2 cellular contexts compared by ENCODE assay signal in the genomic region with DNA sequence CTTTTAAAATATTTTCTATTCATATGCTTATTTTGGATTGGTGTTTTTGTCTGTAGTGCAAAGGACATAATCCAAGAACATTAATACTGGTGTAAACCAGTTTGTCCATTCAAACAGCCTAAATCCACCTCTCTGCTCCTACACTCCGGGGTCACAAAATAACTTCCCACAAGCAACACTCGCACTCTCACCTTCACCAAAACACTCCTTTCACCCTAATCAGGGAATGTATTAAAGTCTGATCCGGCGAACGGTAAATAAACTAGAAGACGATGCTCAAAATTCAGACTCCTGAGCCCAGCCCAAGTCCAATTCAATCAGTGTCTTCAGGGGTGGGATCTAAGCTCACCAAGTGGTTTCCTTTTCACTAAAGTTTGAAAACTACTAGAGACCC.
TF ChIP-seq lines count a peak whose summit lies in the region.

No MANE protein-coding gene starts in this region.

TF ChIP-seq in IMR-90, 13 proteins besides CTCF, POLR2A, EP300 and RAD21:
- TF ChIP-seq, protein P1, sequence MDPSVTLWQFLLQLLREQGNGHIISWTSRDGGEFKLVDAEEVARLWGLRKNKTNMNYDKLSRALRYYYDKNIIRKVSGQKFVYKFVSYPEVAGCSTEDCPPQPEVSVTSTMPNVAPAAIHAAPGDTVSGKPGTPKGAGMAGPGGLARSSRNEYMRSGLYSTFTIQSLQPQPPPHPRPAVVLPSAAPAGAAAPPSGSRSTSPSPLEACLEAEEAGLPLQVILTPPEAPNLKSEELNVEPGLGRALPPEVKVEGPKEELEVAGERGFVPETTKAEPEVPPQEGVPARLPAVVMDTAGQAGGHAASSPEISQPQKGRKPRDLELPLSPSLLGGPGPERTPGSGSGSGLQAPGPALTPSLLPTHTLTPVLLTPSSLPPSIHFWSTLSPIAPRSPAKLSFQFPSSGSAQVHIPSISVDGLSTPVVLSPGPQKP (IDR thresholded peaks at IDR 0.05; ENCODE audit: borderline replicate concordance, low read depth, low read length) = no peak
- TF ChIP-seq MXI1 (IDR thresholded peaks at IDR 0.05; ENCODE audit: borderline replicate concordance, low read depth, low read length) (no peak), RCOR1 (IDR thresholded peaks at IDR 0.05; ENCODE audit: insufficient replicate concordance, low read length) (no peak), CHD1 (IDR thresholded peaks at IDR 0.05; ENCODE audit: low read depth, low read length) (no peak), MAFK (IDR thresholded peaks at IDR 0.05; ENCODE audit: low read depth, low read length) (no peak), FOS (IDR thresholded peaks at IDR 0.05; ENCODE audit: low read depth, low read length) (no peak), NFE2L2 (IDR thresholded peaks at IDR 0.05; ENCODE audit: low read depth, low read length) (no peak), SMC3 (IDR thresholded peaks at IDR 0.05; ENCODE audit: low read depth, low read length) (no peak), MAZ (IDR thresholded peaks at IDR 0.05; ENCODE audit: borderline replicate concordance, low read depth, low read length) (no peak), CEBPB (IDR thresholded peaks at IDR 0.05; ENCODE audit: low read depth, low read length) (no peak), RFX5 (IDR thresholded peaks at IDR 0.05; ENCODE audit: low read depth, low read length) (no peak), BHLHE40 (IDR thresholded peaks at IDR 0.05; ENCODE audit: low read depth, low read length) (no peak)
- TF ChIP-seq, protein P2, sequence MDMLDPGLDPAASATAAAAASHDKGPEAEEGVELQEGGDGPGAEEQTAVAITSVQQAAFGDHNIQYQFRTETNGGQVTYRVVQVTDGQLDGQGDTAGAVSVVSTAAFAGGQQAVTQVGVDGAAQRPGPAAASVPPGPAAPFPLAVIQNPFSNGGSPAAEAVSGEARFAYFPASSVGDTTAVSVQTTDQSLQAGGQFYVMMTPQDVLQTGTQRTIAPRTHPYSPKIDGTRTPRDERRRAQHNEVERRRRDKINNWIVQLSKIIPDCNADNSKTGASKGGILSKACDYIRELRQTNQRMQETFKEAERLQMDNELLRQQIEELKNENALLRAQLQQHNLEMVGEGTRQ (IDR thresholded peaks at IDR 0.05; ENCODE audit: low read depth, low read length) = no peak

TF ChIP-seq in K562, 482 proteins besides CTCF, POLR2A, EP300 and RAD21:
- TF ChIP-seq, protein P3, sequence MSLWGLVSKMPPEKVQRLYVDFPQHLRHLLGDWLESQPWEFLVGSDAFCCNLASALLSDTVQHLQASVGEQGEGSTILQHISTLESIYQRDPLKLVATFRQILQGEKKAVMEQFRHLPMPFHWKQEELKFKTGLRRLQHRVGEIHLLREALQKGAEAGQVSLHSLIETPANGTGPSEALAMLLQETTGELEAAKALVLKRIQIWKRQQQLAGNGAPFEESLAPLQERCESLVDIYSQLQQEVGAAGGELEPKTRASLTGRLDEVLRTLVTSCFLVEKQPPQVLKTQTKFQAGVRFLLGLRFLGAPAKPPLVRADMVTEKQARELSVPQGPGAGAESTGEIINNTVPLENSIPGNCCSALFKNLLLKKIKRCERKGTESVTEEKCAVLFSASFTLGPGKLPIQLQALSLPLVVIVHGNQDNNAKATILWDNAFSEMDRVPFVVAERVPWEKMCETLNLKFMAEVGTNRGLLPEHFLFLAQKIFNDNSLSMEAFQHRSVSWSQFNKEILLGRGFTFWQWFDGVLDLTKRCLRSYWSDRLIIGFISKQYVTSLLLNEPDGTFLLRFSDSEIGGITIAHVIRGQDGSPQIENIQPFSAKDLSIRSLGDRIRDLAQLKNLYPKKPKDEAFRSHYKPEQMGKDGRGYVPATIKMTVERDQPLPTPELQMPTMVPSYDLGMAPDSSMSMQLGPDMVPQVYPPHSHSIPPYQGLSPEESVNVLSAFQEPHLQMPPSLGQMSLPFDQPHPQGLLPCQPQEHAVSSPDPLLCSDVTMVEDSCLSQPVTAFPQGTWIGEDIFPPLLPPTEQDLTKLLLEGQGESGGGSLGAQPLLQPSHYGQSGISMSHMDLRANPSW (CRISPR knock-in tag; IDR thresholded peaks at IDR 0.05) = no peak
- TF ChIP-seq, protein P4, sequence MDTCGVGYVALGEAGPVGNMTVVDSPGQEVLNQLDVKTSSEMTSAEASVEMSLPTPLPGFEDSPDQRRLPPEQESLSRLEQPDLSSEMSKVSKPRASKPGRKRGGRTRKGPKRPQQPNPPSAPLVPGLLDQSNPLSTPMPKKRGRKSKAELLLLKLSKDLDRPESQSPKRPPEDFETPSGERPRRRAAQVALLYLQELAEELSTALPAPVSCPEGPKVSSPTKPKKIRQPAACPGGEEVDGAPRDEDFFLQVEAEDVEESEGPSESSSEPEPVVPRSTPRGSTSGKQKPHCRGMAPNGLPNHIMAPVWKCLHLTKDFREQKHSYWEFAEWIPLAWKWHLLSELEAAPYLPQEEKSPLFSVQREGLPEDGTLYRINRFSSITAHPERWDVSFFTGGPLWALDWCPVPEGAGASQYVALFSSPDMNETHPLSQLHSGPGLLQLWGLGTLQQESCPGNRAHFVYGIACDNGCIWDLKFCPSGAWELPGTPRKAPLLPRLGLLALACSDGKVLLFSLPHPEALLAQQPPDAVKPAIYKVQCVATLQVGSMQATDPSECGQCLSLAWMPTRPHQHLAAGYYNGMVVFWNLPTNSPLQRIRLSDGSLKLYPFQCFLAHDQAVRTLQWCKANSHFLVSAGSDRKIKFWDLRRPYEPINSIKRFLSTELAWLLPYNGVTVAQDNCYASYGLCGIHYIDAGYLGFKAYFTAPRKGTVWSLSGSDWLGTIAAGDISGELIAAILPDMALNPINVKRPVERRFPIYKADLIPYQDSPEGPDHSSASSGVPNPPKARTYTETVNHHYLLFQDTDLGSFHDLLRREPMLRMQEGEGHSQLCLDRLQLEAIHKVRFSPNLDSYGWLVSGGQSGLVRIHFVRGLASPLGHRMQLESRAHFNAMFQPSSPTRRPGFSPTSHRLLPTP (IDR thresholded peaks at IDR 0.05; ENCODE audit: borderline replicate concordance, extremely low read depth, insufficient read length) = no peak
- TF ChIP-seq, protein P5, sequence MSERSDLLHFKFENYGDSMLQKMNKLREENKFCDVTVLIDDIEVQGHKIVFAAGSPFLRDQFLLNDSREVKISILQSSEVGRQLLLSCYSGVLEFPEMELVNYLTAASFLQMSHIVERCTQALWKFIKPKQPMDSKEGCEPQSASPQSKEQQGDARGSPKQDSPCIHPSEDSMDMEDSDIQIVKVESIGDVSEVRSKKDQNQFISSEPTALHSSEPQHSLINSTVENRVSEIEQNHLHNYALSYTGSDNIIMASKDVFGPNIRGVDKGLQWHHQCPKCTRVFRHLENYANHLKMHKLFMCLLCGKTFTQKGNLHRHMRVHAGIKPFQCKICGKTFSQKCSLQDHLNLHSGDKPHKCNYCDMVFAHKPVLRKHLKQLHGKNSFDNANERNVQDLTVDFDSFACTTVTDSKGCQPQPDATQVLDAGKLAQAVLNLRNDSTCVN (CRISPR knock-in tag; IDR thresholded peaks at IDR 0.05) = no peak
- TF ChIP-seq, protein P6, sequence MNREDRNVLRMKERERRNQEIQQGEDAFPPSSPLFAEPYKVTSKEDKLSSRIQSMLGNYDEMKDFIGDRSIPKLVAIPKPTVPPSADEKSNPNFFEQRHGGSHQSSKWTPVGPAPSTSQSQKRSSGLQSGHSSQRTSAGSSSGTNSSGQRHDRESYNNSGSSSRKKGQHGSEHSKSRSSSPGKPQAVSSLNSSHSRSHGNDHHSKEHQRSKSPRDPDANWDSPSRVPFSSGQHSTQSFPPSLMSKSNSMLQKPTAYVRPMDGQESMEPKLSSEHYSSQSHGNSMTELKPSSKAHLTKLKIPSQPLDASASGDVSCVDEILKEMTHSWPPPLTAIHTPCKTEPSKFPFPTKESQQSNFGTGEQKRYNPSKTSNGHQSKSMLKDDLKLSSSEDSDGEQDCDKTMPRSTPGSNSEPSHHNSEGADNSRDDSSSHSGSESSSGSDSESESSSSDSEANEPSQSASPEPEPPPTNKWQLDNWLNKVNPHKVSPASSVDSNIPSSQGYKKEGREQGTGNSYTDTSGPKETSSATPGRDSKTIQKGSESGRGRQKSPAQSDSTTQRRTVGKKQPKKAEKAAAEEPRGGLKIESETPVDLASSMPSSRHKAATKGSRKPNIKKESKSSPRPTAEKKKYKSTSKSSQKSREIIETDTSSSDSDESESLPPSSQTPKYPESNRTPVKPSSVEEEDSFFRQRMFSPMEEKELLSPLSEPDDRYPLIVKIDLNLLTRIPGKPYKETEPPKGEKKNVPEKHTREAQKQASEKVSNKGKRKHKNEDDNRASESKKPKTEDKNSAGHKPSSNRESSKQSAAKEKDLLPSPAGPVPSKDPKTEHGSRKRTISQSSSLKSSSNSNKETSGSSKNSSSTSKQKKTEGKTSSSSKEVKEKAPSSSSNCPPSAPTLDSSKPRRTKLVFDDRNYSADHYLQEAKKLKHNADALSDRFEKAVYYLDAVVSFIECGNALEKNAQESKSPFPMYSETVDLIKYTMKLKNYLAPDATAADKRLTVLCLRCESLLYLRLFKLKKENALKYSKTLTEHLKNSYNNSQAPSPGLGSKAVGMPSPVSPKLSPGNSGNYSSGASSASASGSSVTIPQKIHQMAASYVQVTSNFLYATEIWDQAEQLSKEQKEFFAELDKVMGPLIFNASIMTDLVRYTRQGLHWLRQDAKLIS (CRISPR knock-in tag; IDR thresholded peaks at IDR 0.05) = peak; percentile 82; the same call in 1 of the 2 replicates
- TF ChIP-seq LCOR (CRISPR knock-in tag; IDR thresholded peaks at IDR 0.05) (peak; percentile 6; the same call in 1 of the 2 replicates), RBBP5 (IDR thresholded peaks at IDR 0.05; ENCODE audit: borderline replicate concordance, insufficient read depth, low read length, poor library complexity, severe bottlenecking) (no peak), NFRKB (IDR thresholded peaks at IDR 0.05; ENCODE audit: low read depth) (0 out of 2 replicates have a peak, but pooled peaks have one; percentile 10)
